Comparison of ENCODE assay signal across 1 cellular context in the genomic region with DNA sequence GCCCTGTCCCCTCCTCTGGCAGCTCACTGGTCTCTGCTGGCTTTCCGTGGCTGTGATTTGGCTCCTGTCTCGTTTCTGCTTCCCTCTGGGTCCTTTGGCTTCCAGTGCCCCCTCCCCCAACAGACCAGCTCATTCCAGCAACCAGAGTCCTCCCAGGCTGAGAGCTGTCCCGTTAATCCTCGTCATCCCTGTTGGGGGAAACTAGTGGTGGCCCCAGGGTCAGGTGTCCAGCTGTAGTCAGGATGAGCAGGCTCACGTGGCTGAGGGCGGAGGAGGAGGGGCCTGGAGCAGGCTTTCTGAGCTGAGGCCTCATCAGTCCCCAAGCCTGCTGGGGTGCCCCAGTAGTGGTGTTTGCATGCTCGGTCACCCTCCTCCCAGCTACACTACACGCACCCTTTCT.
TF ChIP-seq lines count a peak whose summit lies in the region.

No MANE protein-coding gene starts in this region.

TF ChIP-seq in HepG2, 621 proteins besides CTCF, POLR2A, EP300 and RAD21 (continued from another document and continues in another):
- TF ChIP-seq, protein P1, sequence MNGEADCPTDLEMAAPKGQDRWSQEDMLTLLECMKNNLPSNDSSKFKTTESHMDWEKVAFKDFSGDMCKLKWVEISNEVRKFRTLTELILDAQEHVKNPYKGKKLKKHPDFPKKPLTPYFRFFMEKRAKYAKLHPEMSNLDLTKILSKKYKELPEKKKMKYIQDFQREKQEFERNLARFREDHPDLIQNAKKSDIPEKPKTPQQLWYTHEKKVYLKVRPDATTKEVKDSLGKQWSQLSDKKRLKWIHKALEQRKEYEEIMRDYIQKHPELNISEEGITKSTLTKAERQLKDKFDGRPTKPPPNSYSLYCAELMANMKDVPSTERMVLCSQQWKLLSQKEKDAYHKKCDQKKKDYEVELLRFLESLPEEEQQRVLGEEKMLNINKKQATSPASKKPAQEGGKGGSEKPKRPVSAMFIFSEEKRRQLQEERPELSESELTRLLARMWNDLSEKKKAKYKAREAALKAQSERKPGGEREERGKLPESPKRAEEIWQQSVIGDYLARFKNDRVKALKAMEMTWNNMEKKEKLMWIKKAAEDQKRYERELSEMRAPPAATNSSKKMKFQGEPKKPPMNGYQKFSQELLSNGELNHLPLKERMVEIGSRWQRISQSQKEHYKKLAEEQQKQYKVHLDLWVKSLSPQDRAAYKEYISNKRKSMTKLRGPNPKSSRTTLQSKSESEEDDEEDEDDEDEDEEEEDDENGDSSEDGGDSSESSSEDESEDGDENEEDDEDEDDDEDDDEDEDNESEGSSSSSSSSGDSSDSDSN (CRISPR knock-in tag; IDR thresholded peaks at IDR 0.05) = peak; percentile 53; the same call in 1 of the 2 replicates
- TF ChIP-seq ATM (IDR thresholded peaks at IDR 0.05; ENCODE audit: borderline replicate concordance) (no peak), NR2C2 (CRISPR knock-in tag; IDR thresholded peaks at IDR 0.05; ENCODE audit: borderline replicate concordance) (peak; percentile 39; the same call in 1 of the 2 replicates), FOXM1 (CRISPR knock-in tag; IDR thresholded peaks at IDR 0.05) (no peak), ZNF773 (CRISPR knock-in tag; IDR thresholded peaks at IDR 0.05; ENCODE audit: borderline replicate concordance) (no peak), TFE3 (CRISPR knock-in tag; IDR thresholded peaks at IDR 0.05) (peak; percentile 91), ZNF644 (CRISPR knock-in tag; IDR thresholded peaks at IDR 0.05; ENCODE audit: low read depth) (peak; percentile 70), ZNF546 (CRISPR knock-in tag; conservative IDR thresholded peaks at IDR 0.05) (peak; percentile 82; the same call in 1 of the 2 replicates), SOX13 (IDR thresholded peaks at IDR 0.05) (no peak), SOX13 (CRISPR knock-in tag; conservative IDR thresholded peaks at IDR 0.05 in 1 of 2, IDR thresholded peaks at IDR 0.05 in 1 of 2) (peak in 1 of 2 experiments; percentile 52; a peak in 1 of 4 replicates), ZNF33A (CRISPR knock-in tag; IDR thresholded peaks at IDR 0.05; ENCODE audit: borderline replicate concordance) (no peak), ZNF572 (CRISPR knock-in tag; IDR thresholded peaks at IDR 0.05) (0 out of 2 replicates have a peak, but pooled peaks have one; percentile 58), KAT8 (CRISPR knock-in tag; IDR thresholded peaks at IDR 0.05) (peak; percentile 51; the same call in 1 of the 2 replicates), BORCS8-MEF2B (CRISPR knock-in tag; IDR thresholded peaks at IDR 0.05) (peak; percentile 80), SOX6 (IDR thresholded peaks at IDR 0.05) (no peak), SOX6 (CRISPR knock-in tag; IDR thresholded peaks at IDR 0.05) (peak; percentile 63), SP2 (CRISPR knock-in tag; IDR thresholded peaks at IDR 0.05) (no peak), HCFC1 (IDR thresholded peaks at IDR 0.05; ENCODE audit: low read depth, low read length) (no peak), ZC3H4 (CRISPR knock-in tag; IDR thresholded peaks at IDR 0.05; ENCODE audit: borderline replicate concordance) (no peak), ZNF354B (CRISPR knock-in tag; IDR thresholded peaks at IDR 0.05) (no peak), ARID2 (CRISPR knock-in tag; IDR thresholded peaks at IDR 0.05; ENCODE audit: borderline replicate concordance) (no peak), MTA1 (CRISPR knock-in tag; IDR thresholded peaks at IDR 0.05; ENCODE audit: borderline replicate concordance) (peak; percentile 83), ZNF607 (CRISPR knock-in tag; IDR thresholded peaks at IDR 0.05; ENCODE audit: borderline replicate concordance) (0 out of 2 replicates have a peak, but pooled peaks have one; percentile 60), SSRP1 (CRISPR knock-in tag; IDR thresholded peaks at IDR 0.05) (0 out of 2 replicates have a peak, but pooled peaks have one; percentile 35), IKZF5 (CRISPR knock-in tag; IDR thresholded peaks at IDR 0.05) (0 out of 2 replicates have a peak, but pooled peaks have one; percentile 29), ZNF782 (CRISPR knock-in tag; IDR thresholded peaks at IDR 0.05; ENCODE audit: borderline replicate concordance) (peak; percentile 55; the same call in 1 of the 2 replicates), CENPBD1 (CRISPR knock-in tag; IDR thresholded peaks at IDR 0.05; ENCODE audit: borderline replicate concordance, low read depth) (no peak), ADNP (CRISPR knock-in tag; IDR thresholded peaks at IDR 0.05) (no peak), ZNF468 (CRISPR knock-in tag; IDR thresholded peaks at IDR 0.05) (no peak), ZNF543 (CRISPR knock-in tag; IDR thresholded peaks at IDR 0.05) (no peak; the same call in 1 of the 2 replicates), IRF2 (CRISPR knock-in tag; IDR thresholded peaks at IDR 0.05) (0 out of 2 replicates have a peak, but pooled peaks have one; percentile 56), PHF21A (CRISPR knock-in tag; IDR thresholded peaks at IDR 0.05) (peak; percentile 79), SIX4 (CRISPR knock-in tag; IDR thresholded peaks at IDR 0.05) (0 out of 2 replicates have a peak, but pooled peaks have one; percentile 24), KLF16 (CRISPR knock-in tag; IDR thresholded peaks at IDR 0.05) (peak in 1 of 2 experiments; percentile 73; a peak in 1 of 4 replicates), TEAD3 (CRISPR knock-in tag; optimal IDR thresholded peaks at IDR 0.05; ENCODE audit: borderline replicate concordance) (peak; percentile 73), RBM22 (optimal IDR thresholded peaks at IDR 0.05; ENCODE audit: low read length) (no peak), PLRG1 (conservative IDR thresholded peaks at IDR 0.05) (no peak), MTF2 (CRISPR knock-in tag; IDR thresholded peaks at IDR 0.05; ENCODE audit: borderline replicate concordance) (0 out of 2 replicates have a peak, but pooled peaks have one; percentile 53), ZNF232 (CRISPR knock-in tag; IDR thresholded peaks at IDR 0.05; ENCODE audit: borderline replicate concordance) (no peak), KLF15 (CRISPR knock-in tag; IDR thresholded peaks at IDR 0.05; ENCODE audit: borderline replicate concordance) (no peak), GTF3A (CRISPR knock-in tag; conservative IDR thresholded peaks at IDR 0.05) (no peak), ZNF230 (CRISPR knock-in tag; IDR thresholded peaks at IDR 0.05) (no peak), GABPA (IDR thresholded peaks at IDR 0.05; ENCODE audit: low read depth, low read length) (no peak), GABPA (CRISPR knock-in tag; IDR thresholded peaks at IDR 0.05; ENCODE audit: low read depth) (no peak), ZNF280D (CRISPR knock-in tag; IDR thresholded peaks at IDR 0.05) (peak; percentile 59; the same call in 1 of the 2 replicates), RXRA (CRISPR knock-in tag; IDR thresholded peaks at IDR 0.05) (0 out of 2 replicates have a peak, but pooled peaks have one; percentile 28), TBP (CRISPR knock-in tag; IDR thresholded peaks at IDR 0.05) (no peak), ZNF580 (CRISPR knock-in tag; IDR thresholded peaks at IDR 0.05; ENCODE audit: borderline replicate concordance, low read depth) (no peak), SIN3A (IDR thresholded peaks at IDR 0.05; ENCODE audit: borderline replicate concordance, low read depth, low read length) (no peak), KDM6A (CRISPR knock-in tag; IDR thresholded peaks at IDR 0.05; ENCODE audit: low read depth) (no peak), SYNCRIP (IDR thresholded peaks at IDR 0.05; ENCODE audit: insufficient read depth, low read depth, low read length) (no peak), U2AF1 (optimal IDR thresholded peaks at IDR 0.05; ENCODE audit: low read depth, low read length) (no peak), GTF2F1 (IDR thresholded peaks at IDR 0.05; ENCODE audit: low read length) (no peak), ZNF569 (CRISPR knock-in tag; IDR thresholded peaks at IDR 0.05; ENCODE audit: borderline replicate concordance) (0 out of 2 replicates have a peak, but pooled peaks have one; percentile 45), EHMT2 (IDR thresholded peaks at IDR 0.05; ENCODE audit: borderline replicate concordance, low read depth, low read length) (no peak), SAP130 (CRISPR knock-in tag; IDR thresholded peaks at IDR 0.05; ENCODE audit: low read depth) (peak; percentile 79), HNRNPH1 (optimal IDR thresholded peaks at IDR 0.05; ENCODE audit: low read depth, low read length) (no peak), XBP1 (CRISPR knock-in tag; IDR thresholded peaks at IDR 0.05) (0 out of 2 replicates have a peak, but pooled peaks have one; percentile 39), ZFP62 (CRISPR knock-in tag; IDR thresholded peaks at IDR 0.05) (no peak)
- TF ChIP-seq, protein P2, sequence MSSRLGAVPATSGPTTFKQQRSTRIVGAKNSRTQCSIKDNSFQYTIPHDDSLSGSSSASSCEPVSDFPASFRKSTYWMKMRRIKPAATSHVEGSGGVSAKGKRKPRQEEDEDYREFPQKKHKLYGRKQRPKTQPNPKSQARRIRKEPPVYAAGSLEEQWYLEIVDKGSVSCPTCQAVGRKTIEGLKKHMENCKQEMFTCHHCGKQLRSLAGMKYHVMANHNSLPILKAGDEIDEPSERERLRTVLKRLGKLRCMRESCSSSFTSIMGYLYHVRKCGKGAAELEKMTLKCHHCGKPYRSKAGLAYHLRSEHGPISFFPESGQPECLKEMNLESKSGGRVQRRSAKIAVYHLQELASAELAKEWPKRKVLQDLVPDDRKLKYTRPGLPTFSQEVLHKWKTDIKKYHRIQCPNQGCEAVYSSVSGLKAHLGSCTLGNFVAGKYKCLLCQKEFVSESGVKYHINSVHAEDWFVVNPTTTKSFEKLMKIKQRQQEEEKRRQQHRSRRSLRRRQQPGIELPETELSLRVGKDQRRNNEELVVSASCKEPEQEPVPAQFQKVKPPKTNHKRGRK (CRISPR knock-in tag; IDR thresholded peaks at IDR 0.05) = no peak
- TF ChIP-seq, protein P3, sequence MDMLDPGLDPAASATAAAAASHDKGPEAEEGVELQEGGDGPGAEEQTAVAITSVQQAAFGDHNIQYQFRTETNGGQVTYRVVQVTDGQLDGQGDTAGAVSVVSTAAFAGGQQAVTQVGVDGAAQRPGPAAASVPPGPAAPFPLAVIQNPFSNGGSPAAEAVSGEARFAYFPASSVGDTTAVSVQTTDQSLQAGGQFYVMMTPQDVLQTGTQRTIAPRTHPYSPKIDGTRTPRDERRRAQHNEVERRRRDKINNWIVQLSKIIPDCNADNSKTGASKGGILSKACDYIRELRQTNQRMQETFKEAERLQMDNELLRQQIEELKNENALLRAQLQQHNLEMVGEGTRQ (IDR thresholded peaks at IDR 0.05; ENCODE audit: low read depth, low read length) = peak; percentile 68
- TF ChIP-seq, protein P3 (CRISPR knock-in tag; IDR thresholded peaks at IDR 0.05; ENCODE audit: borderline replicate concordance) = peak; percentile 85; the same call in 1 of the 2 replicates
